In genomic region chr3:20075197-20075596, GRCh38 we compare ENCODE assay signal across 17 cellular contexts.
"Had no signal": no experiment of that assay in that cellular context is flagged by ENCODE, and none has a peak within 500 bp of the region (broad histone marks: within the 10 kb centered on the region; RNA-seq: fewer than 3 reads in every experiment).

No MANE protein-coding gene starts in this region.

- H3K9me3 Mint-ChIP-seq: dendritic cell treated with granulocyte-macrophage colony-stimulating factor and Interleukin-4, amounts not matched to agents 40 ng/mL and 50 ng/mL, for 4 days; natural killer cell; neural progenitor cell had no signal

- H3K27ac ChIP-seq: pancreas, tibial artery had no signal

- H3K27me3 Mint-ChIP-seq: dendritic cell treated with granulocyte-macrophage colony-stimulating factor and Interleukin-4, amounts not matched to agents 40 ng/mL and 50 ng/mL, for 4 days; progenitor cell of endocrine pancreas had no signal

- H3K4me3 Mint-ChIP-seq: dendritic cell treated with granulocyte-macrophage colony-stimulating factor and Interleukin-4, amounts not matched to agents 40 ng/mL and 50 ng/mL, for 4 days; natural killer cell; neural progenitor cell had no signal

- H3K36me3 Mint-ChIP-seq: natural killer cell, neural progenitor cell had no signal

- ATAC-seq: heart left ventricle; mucosa of descending colon; natural killer cell; pancreas; right cardiac atrium; stimulated activated naive CD8-positive, alpha-beta T cell treated with anti-CD3 and anti-CD28 coated beads, Interleukin-15, Interleukin-2, amounts not matched to agents 100 U/mL and 50 U/mL, for 24 hours had no signal

- DNase-seq: cerebellar nuclear complex; effector CD4-positive, alpha-beta T cell; heart left ventricle; hypothalamus; kidney glomerular epithelial cell; mucosa of descending colon; natural killer cell; occipital lobe; pancreas; right cardiac atrium; small intestine; stimulated activated CD4-positive, alpha-beta T cell treated with anti-CD3 and anti-CD28 coated beads, Interleukin-2, amount 100 ng/mL, for 48 hours; stimulated activated naive CD8-positive, alpha-beta T cell treated with anti-CD3 and anti-CD28 coated beads, Interleukin-15, Interleukin-2, amounts not matched to agents 100 U/mL and 50 U/mL, for 24 hours; tibial artery had no signal

- H3K27ac Mint-ChIP-seq: dendritic cell treated with granulocyte-macrophage colony-stimulating factor and Interleukin-4, amounts not matched to agents 40 ng/mL and 50 ng/mL, for 4 days; neural progenitor cell; progenitor cell of endocrine pancreas had no signal
